1 cellular context compared by ENCODE assay signal in genomic region chrX:107537815-107538214, GRCh38.
TF ChIP-seq lines count a peak whose summit lies in the region.

No MANE protein-coding gene starts in this region.

TF ChIP-seq in H1, 55 proteins besides CTCF, POLR2A, EP300 and RAD21 (continued from another document):
- TF ChIP-seq CHD7 (IDR thresholded peaks at IDR 0.05; ENCODE audit: insufficient replicate concordance, low read length) (no peak), CTBP2 (IDR thresholded peaks at IDR 0.05; ENCODE audit: borderline replicate concordance, insufficient read depth, insufficient read length, low read length) (no peak), HDAC2 (IDR thresholded peaks at IDR 0.05; ENCODE audit: borderline replicate concordance in 1 of 2, low read depth in 2 of 2, low read length in 2 of 2) (no peak), PHF8 (conservative IDR thresholded peaks at IDR 0.05; ENCODE audit: low read depth, low read length) (no peak), CBX8 (IDR thresholded peaks at IDR 0.05; ENCODE audit: borderline replicate concordance, low read depth, low read length) (no peak), SIX5 (IDR thresholded peaks at IDR 0.05; ENCODE audit: low read depth, low read length) (no peak), CHD2 (IDR thresholded peaks at IDR 0.05; ENCODE audit: low read length) (no peak), SAP30 (IDR thresholded peaks at IDR 0.05; ENCODE audit: insufficient read depth, insufficient replicate concordance, low read length) (no peak), MAFK (IDR thresholded peaks at IDR 0.05; ENCODE audit: low read depth, low read length) (no peak), JUND (IDR thresholded peaks at IDR 0.05; ENCODE audit: low read length) (no peak), MAX (IDR thresholded peaks at IDR 0.05) (no peak), NANOG (IDR thresholded peaks at IDR 0.05; ENCODE audit: insufficient read depth, low read depth, low read length, poor library complexity, severe bottlenecking) (no peak), SP4 (IDR thresholded peaks at IDR 0.05; ENCODE audit: low read length) (no peak), TEAD4 (IDR thresholded peaks at IDR 0.05; ENCODE audit: low read depth, low read length) (no peak), CBX5 (IDR thresholded peaks at IDR 0.05; ENCODE audit: low read depth, low read length) (no peak), CEBPB (IDR thresholded peaks at IDR 0.05; ENCODE audit: low read depth, low read length) (no peak)
TF ChIP-seq in H1: peak in this region for 0.
